ENCODE assay signal across 11 cellular contexts in genomic region chr14:67722293-67722692, GRCh38. TPM values are rescaled to one million over a fixed set of nuclear protein-coding genes. Genes with fewer than 3 reads are reported as not detected.
DNase-seq lines count a peak whose midpoint lies in the region; ATAC-seq, FAIRE-seq and TF ChIP-seq lines count a peak whose summit lies in the region.
"Had no signal": no experiment of that assay in that cellular context is flagged by ENCODE, and none has a peak within 500 bp of the region (broad histone marks: within the 10 kb centered on the region; RNA-seq: fewer than 3 reads in every experiment).

No MANE protein-coding gene starts in this region.

- no peak overlapping the region for H3K4me3 Mint-ChIP-seq in activated CD4-positive, alpha-beta T cell treated with anti-CD3 and anti-CD28 coated beads for 36 hours
- H3K4me3 Mint-ChIP-seq: memory B cell had no signal

- CTCF ChIA-PET in activated CD4-positive, alpha-beta T cell treated with anti-CD3 and anti-CD28 coated beads for 36 hours (lab: Charles Lee), result interaction anchor here (0.8 to 1.9 kb wide), 5 partner anchors 12 to 186 kb away, joined by 3 to 10 read pairs (median 5); no protein-coding TSS in a partner anchor

- peak; percentile 39 for ATAC-seq in activated CD4-positive, alpha-beta T cell treated with anti-CD3 and anti-CD28 coated beads for 36 hours
- peak; percentile 49 for ATAC-seq in left lung
- ATAC-seq in HG02798 (IDR thresholded peaks at IDR 0.05; ENCODE audit: poor library complexity, unreplicated experiment), result no peak

- no peaks in the 10 kb centered on the region for H3K9me3 Mint-ChIP-seq in activated CD4-positive, alpha-beta T cell treated with anti-CD3 and anti-CD28 coated beads for 36 hours (ENCODE audit: low read depth)
- H3K9me3 Mint-ChIP-seq: memory B cell had no signal

- no peak overlapping the region for H3K27ac ChIP-seq in left lung
- no peak overlapping the region for H3K27ac ChIP-seq in uterus
- H3K27ac ChIP-seq: C4-2B had no signal

- H3K9me3 ChIP-seq in left lung (no peaks in the 10 kb centered on the region), uterus (no peaks in the 10 kb centered on the region)

- H3K4me1 ChIP-seq in left lung, result no peaks in the 10 kb centered on the region
- no peaks in the 10 kb centered on the region for H3K4me1 ChIP-seq in uterus

- TF ChIP-seq CTCF in left lung (IDR thresholded peaks at IDR 0.05) (no peak), uterus (IDR thresholded peaks at IDR 0.05) (no peak)

- DNase-seq in activated CD4-positive, alpha-beta T cell treated with anti-CD3 and anti-CD28 coated beads for 36 hours, result peak; percentile 10
- no peak for DNase-seq in activated CD4-positive, alpha-beta T cell treated with anti-CD3 and anti-CD28 coated beads for 4 hours
- DNase-seq in cerebellar cortex (ENCODE audit: low spot score) (peak; percentile 55), left lung (no peak), uterus (peak; percentile 58 to 75), GM12892 (ENCODE audit: insufficient read length) (no peak)
- no peak for DNase-seq in effector CD8-positive, alpha-beta T cell (lab: John Stamatoyannopoulos, UW)
- DNase-seq: NCI-H510A treated with DMSO at 0.1 percent for 48 hours had no signal

- H3K27me3 ChIP-seq in left lung (peaks cover 0 to 27% of the 10 kb centered on the region in 2 donors), uterus (no peaks in the 10 kb centered on the region)

- no peak overlapping the region for H3K4me3 ChIP-seq in left lung
- H3K4me3 ChIP-seq in uterus, result no peak overlapping the region

- no peak for TF ChIP-seq POLR2A in uterus (IDR thresholded peaks at IDR 0.05)
- TF ChIP-seq POLR2A in GM12892 (IDR thresholded peaks at IDR 0.05; ENCODE audit: low read depth, low read length), result no peak

- no peaks in the 10 kb centered on the region for H3K36me3 ChIP-seq in left lung
- no peaks in the 10 kb centered on the region for H3K36me3 ChIP-seq in uterus

- POLR2A ChIA-PET in activated CD4-positive, alpha-beta T cell treated with anti-CD3 and anti-CD28 coated beads for 36 hours (lab: Charles Lee), result no interaction called here

- no peaks in the 10 kb centered on the region for H3K36me3 Mint-ChIP-seq in activated CD4-positive, alpha-beta T cell treated with anti-CD3 and anti-CD28 coated beads for 36 hours (ENCODE audit: low read depth)
- H3K36me3 Mint-ChIP-seq: memory B cell had no signal

- H3K4me1 Mint-ChIP-seq in activated CD4-positive, alpha-beta T cell treated with anti-CD3 and anti-CD28 coated beads for 36 hours, result peaks cover 7% of the 10 kb centered on the region

- no peak overlapping the region for H3K27ac Mint-ChIP-seq in activated CD4-positive, alpha-beta T cell treated with anti-CD3 and anti-CD28 coated beads for 36 hours
- H3K27ac Mint-ChIP-seq: memory B cell had no signal

- H3K27me3 Mint-ChIP-seq in activated CD4-positive, alpha-beta T cell treated with anti-CD3 and anti-CD28 coated beads for 36 hours, result peaks cover 35% of the 10 kb centered on the region

- intact Hi-C loops in activated CD4-positive, alpha-beta T cell treated with anti-CD3 and anti-CD28 coated beads for 36 hours (cut with DNase I, micrococcal nuclease), result no loop called here
- intact Hi-C loops in left lung (cut with DNase I), result no loop called here
- intact Hi-C loops in uterus (cut with DNase I; ENCODE audit: low total_unique reads), result no loop called here

- no peak for FAIRE-seq in GM12892 (lab: Jason Lieb, UNC)

RNA-seq across cellular contexts. Expression of gene RDH12, which starts 20.6 kb away (rescaled TPM):
- not detected for total RNA-seq in activated CD4-positive, alpha-beta T cell treated with anti-CD3 and anti-CD28 coated beads for 36 hours
- total RNA-seq in left lung, result under 1 TPM; 0.12 to 0.16 TPM
- total RNA-seq in uterus, result not detected
- polyA plus RNA-seq in GM12892 (2012; ENCODE audit: missing spikeins), result not detected

RNA-seq across cellular contexts. Expression of gene RDH11, which starts 26.7 kb away (rescaled TPM):
- 10 to 100 TPM; 72.0 to 75.6 TPM for total RNA-seq in activated CD4-positive, alpha-beta T cell treated with anti-CD3 and anti-CD28 coated beads for 36 hours
- total RNA-seq in left lung (10 to 100 TPM; 69.0 to 97.1 TPM), uterus (10 to 100 TPM; 19.1 to 90.1 (median 39.0) TPM)
- 45.1 TPM for polyA plus RNA-seq in GM12892 (2012; ENCODE audit: missing spikeins)

RNA-seq across cellular contexts. Expression of gene VTI1B, which starts 47.9 kb away (rescaled TPM):
- total RNA-seq in activated CD4-positive, alpha-beta T cell treated with anti-CD3 and anti-CD28 coated beads for 36 hours, result 10 to 100 TPM; 42.0 to 58.3 TPM
- total RNA-seq in left lung (100 to 1,000 TPM in 1 of 2 donors, 10 to 100 TPM in 1; 97.6 to 123 TPM), uterus (100 to 1,000 TPM in 1 of 4 donors, 10 to 100 TPM in 3; 39.0 to 333 (median 48.6) TPM)
- polyA plus RNA-seq in GM12892 (2012; ENCODE audit: missing spikeins), result 52.8 TPM

Comparison
In these comparisons a context has a peak if more than half of its experiments do, and no peak if none do; other contexts are left out.
1. DNase-seq: peak in activated CD4-positive, alpha-beta T cell treated with anti-CD3 and anti-CD28 coated beads for 36 hours (single experiment), cerebellar cortex (single experiment) and uterus (2 of 2); none in activated CD4-positive, alpha-beta T cell treated with anti-CD3 and anti-CD28 coated beads for 4 hours (0 of 2), left lung (0 of 2), effector CD8-positive, alpha-beta T cell (single experiment) and GM12892 (single experiment).